ENCODE assay signal across 14 cellular contexts in genomic region chr2:16727256-16727655, GRCh38.
DNase-seq lines count a peak whose midpoint lies in the region; ATAC-seq and TF ChIP-seq lines count a peak whose summit lies in the region.
"Had no signal": no experiment of that assay in that cellular context is flagged by ENCODE, and none has a peak within 500 bp of the region (broad histone marks: within the 10 kb centered on the region; RNA-seq: fewer than 3 reads in every experiment).

No MANE protein-coding gene starts in this region.

- no peaks in the 10 kb centered on the region for H3K36me3 ChIP-seq in thoracic aorta
- H3K36me3 ChIP-seq: upper lobe of left lung had no signal

- H3K27ac ChIP-seq in thoracic aorta, result peak overlapping the region in 1 of 2 donors; percentile 0
- H3K27ac ChIP-seq: A549, upper lobe of left lung had no signal

- peak; percentile 7 for DNase-seq in SIG-M5 treated with dmso at 0.1 percent for 504 hours (lab: John Stamatoyannopoulos, UW; ENCODE audit: unreplicated experiment)
- DNase-seq in SIG-M5 (lab: John Stamatoyannopoulos, UW), result no peak
- DNase-seq in dermis microvascular lymphatic vessel endothelial cell (ENCODE audit: low read depth in 2 of 2), result peak; percentile 22 to 57
- peak; percentile 26 for DNase-seq in iris pigment epithelial cell (ENCODE audit: low read depth)
- no peak for DNase-seq in thoracic aorta (ENCODE audit: low spot score)
- no peak for DNase-seq in erythroblast (lab: John Stamatoyannopoulos, UW)
- no peak for DNase-seq in NCI-H146 treated with DMSO at 0.1 percent for 48 hours (lab: John Stamatoyannopoulos, UW; ENCODE audit: unreplicated experiment)
- DNase-seq: activated CD8-positive, alpha-beta memory T cell treated with anti-CD3 and anti-CD28 coated beads, Interleukin-2, amount 50 U/mL, for 4 hours; effector memory CD8-positive, alpha-beta T cell; naive thymus-derived CD8-positive, alpha-beta T cell; NCI-H2081 treated with DMSO at 0.1 percent for 48 hours; upper lobe of left lung had no signal

- ATAC-seq in thoracic aorta (ENCODE audit: insufficient number of reproducible peaks, low FRiP score, low read depth) (peak; percentile 72), HG03342 (IDR thresholded peaks at IDR 0.05; ENCODE audit: unreplicated experiment) (no peak)
- ATAC-seq: A549; effector memory CD8-positive, alpha-beta T cell; naive thymus-derived CD8-positive, alpha-beta T cell had no signal

- H3K4me1 ChIP-seq in thoracic aorta (ENCODE audit: control insufficient read depth in 1 of 2, low read depth in 2 of 2), result peaks cover 7 to 20% of the 10 kb centered on the region in 2 donors
- H3K4me1 ChIP-seq: A549, upper lobe of left lung had no signal

- no peak for TF ChIP-seq CTCF in thoracic aorta (IDR thresholded peaks at IDR 0.05)

- no peak overlapping the region for H3K4me3 ChIP-seq in thoracic aorta
- H3K4me3 ChIP-seq: A549, upper lobe of left lung had no signal

- no peaks in the 10 kb centered on the region for H3K9me3 ChIP-seq in thoracic aorta
- H3K9me3 ChIP-seq: A549, upper lobe of left lung had no signal

- no peak for TF ChIP-seq POLR2A in erythroblast (IDR thresholded peaks at IDR 0.05; ENCODE audit: low read length)

- H3K27me3 ChIP-seq in thoracic aorta (replicated peaks; ENCODE audit: insufficient read depth), result no peaks in the 10 kb centered on the region
- H3K27me3 ChIP-seq: upper lobe of left lung had no signal

Comparison
In these comparisons a context has a peak if more than half of its experiments do, and no peak if none do; other contexts are left out.
1. DNase-seq: peak in SIG-M5 treated with dmso at 0.1 percent for 504 hours (single experiment), dermis microvascular lymphatic vessel endothelial cell (2 of 2) and iris pigment epithelial cell (single experiment); none in SIG-M5 (single experiment), thoracic aorta (single experiment), erythroblast (0 of 2) and NCI-H146 treated with DMSO at 0.1 percent for 48 hours (single experiment).